In the genomic region with DNA sequence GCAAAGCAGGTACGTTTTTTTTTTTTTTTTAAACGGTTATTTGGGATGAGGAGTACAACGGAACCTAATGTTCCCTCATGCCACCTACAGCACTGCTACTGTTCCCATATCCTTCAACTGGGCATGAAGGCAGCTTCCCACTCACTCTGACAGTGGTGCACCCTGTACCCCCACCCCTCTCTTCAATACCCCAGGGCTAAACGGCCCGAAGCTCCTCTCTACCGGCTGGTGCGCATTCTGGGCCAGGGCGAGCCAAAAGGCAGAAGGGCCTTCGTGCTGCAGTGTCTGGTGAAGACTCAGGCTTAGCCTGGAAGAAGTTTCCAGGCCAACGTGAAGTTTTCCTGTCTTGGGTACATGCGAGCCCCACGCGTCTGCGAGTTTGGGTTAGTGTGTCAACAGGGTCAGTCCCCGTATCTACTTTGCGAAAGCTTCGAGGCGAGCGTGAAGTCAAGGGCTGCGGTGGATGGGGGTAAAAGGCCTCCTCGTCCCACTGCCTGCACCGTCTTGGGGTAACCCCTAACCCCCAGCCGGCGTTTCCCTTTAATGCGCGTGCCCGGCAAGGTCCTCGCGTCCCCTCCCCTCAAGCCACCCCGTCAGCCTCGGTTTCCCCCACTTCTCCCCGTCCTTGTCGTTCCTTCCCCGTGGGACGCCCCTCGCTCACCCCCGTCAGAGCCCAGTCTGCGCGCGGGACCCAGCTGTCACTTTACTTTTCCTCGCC, we compare ENCODE assay signal across 8 cellular contexts.
DNase-seq lines count a peak whose midpoint lies in the region; ATAC-seq and TF ChIP-seq lines count a peak whose summit lies in the region.

No MANE protein-coding gene starts in this region.

- peak overlapping the region; percentile 76 for H3K27ac ChIP-seq in angular gyrus (ENCODE audit: low read depth, low read length)

- TF ChIP-seq EP300 in Ishikawa (IDR thresholded peaks at IDR 0.05; ENCODE audit: borderline replicate concordance) = no peak

- ATAC-seq in GM21390 (IDR thresholded peaks at IDR 0.05; ENCODE audit: unreplicated experiment) = peak; percentile 27

- no peak for TF ChIP-seq RAD21 in Ishikawa (IDR thresholded peaks at IDR 0.05; ENCODE audit: low read depth)

- peak; percentile 25 for DNase-seq in COLO668 (lab: John Stamatoyannopoulos, UW; ENCODE audit: unreplicated experiment)
- DNase-seq in skeletal muscle cell (ENCODE audit: low read depth) = no peak
- no peak for DNase-seq in NK-92 treated with Interleukin-12 subunit alpha and Interleukin-12 subunit beta, amount 100 ng/mL, for 24 hours (lab: John Stamatoyannopoulos, UW)
- no peak for DNase-seq in NCI-H2196 (lab: John Stamatoyannopoulos, UW; ENCODE audit: unreplicated experiment)

- H3K4me3 ChIP-seq in iPS-11a (ENCODE audit: low read depth, low read length) = peak overlapping the region; percentile 70
- peak overlapping the region; percentile 65 for H3K4me3 ChIP-seq in skeletal muscle cell (ENCODE audit: low read depth, low read length)

TF ChIP-seq in Ishikawa, 13 proteins besides CTCF, POLR2A, EP300 and RAD21:
- TF ChIP-seq ZBTB7A (IDR thresholded peaks at IDR 0.05; ENCODE audit: low read depth) (peak; percentile 55; the same call in 1 of the 2 replicates), MAX (IDR thresholded peaks at IDR 0.05) (peak; percentile 48; the same call in 1 of the 2 replicates), REST (IDR thresholded peaks at IDR 0.05; ENCODE audit: low read depth) (no peak)
